ENCODE assay signal across 19 cellular contexts in genomic region chr10:49736564-49737113, GRCh38. TPM values are rescaled to one million over a fixed set of nuclear protein-coding genes. Genes with fewer than 3 reads are reported as not detected.
A peak's percentile ranks its signal among the peaks of the same experiment; 100 is the strongest.
DNase-seq lines count a peak whose midpoint lies in the region; ATAC-seq and TF ChIP-seq lines count a peak whose summit lies in the region.
"Had no signal": no experiment of that assay in that cellular context is flagged by ENCODE, and none has a peak within 500 bp of the region (broad histone marks: within the 10 kb centered on the region; RNA-seq: fewer than 3 reads in every experiment).

No MANE protein-coding gene starts in this region.

- POLR2A ChIA-PET in SK-N-SH (lab: Yijun Ruan, JAX): no interaction called here

- DNase-seq in SK-N-SH: peak; percentile 14
- peak; percentile 19 for DNase-seq in D341Med (ENCODE audit: low spot score)
- peak; percentile 75 for DNase-seq in osteocyte (ENCODE audit: extremely low spot score, unreplicated experiment)
- DNase-seq in activated CD4-positive, CD25-positive, alpha-beta regulatory T cell (lab: John Stamatoyannopoulos, UW): no peak
- DNase-seq in NCI-H2107 treated with DMSO at 0.1 percent for 48 hours (lab: John Stamatoyannopoulos, UW; ENCODE audit: unreplicated experiment): no peak
- no peak for DNase-seq in brain microvascular endothelial cell
- DNase-seq: Calu3, DMS153, DMS79 treated with DMSO at 0.1 percent for 48 hours, EL, HCEC 1CT, HFFc6 had no signal

- CTCF ChIA-PET in SK-N-SH (lab: Yijun Ruan, JAX): interaction anchor here (1.0 kb wide), 1 partner anchor 127 kb away, joined by 3 read pairs; no protein-coding TSS in a partner anchor

- no peaks in the 10 kb centered on the region for H4K20me1 ChIP-seq in SK-N-SH (ENCODE audit: insufficient read depth)

- TF ChIP-seq RAD21 in SK-N-SH (IDR thresholded peaks at IDR 0.05; ENCODE audit: low read length): no peak

- H3K36me3 ChIP-seq in SK-N-SH (replicated peaks in 1 of 2; ENCODE audit: control insufficient read depth in 1 of 2, insufficient read depth in 2 of 2, low read length in 1 of 2) (peaks cover 0 to 23% of the 10 kb centered on the region in 2 experiments), brain microvascular endothelial cell (replicated peaks) (no peaks in the 10 kb centered on the region)

- ATAC-seq in SK-N-SH treated with all-trans-retinoic acid at 6 μM for 48 hours: no peak
- ATAC-seq: GM23338, HepG2 had no signal

- H3K27me3 Mint-ChIP-seq in osteocyte (ENCODE audit: unreplicated experiment): no peaks in the 10 kb centered on the region

- H3K9ac ChIP-seq in SK-N-SH: no peak overlapping the region

- no peak overlapping the region for H3K27ac Mint-ChIP-seq in osteocyte (ENCODE audit: unreplicated experiment)
- H3K27ac Mint-ChIP-seq: GM23338, HFFc6 had no signal

- no peaks in the 10 kb centered on the region for H3K79me2 ChIP-seq in SK-N-SH (ENCODE audit: insufficient read depth)

- no peak overlapping the region for H3K4me2 ChIP-seq in SK-N-SH
- H3K4me2 ChIP-seq: GM23338 had no signal

- H2AFZ ChIP-seq in SK-N-SH (ENCODE audit: low read depth): no peak overlapping the region
- H2AFZ ChIP-seq: GM23338 had no signal

- H3K27me3 ChIP-seq in SK-N-SH (ENCODE audit: insufficient read depth) (no peaks in the 10 kb centered on the region), brain microvascular endothelial cell (replicated peaks) (no peaks in the 10 kb centered on the region)

- H3K9me3 ChIP-seq in SK-N-SH: no peaks in the 10 kb centered on the region

- WGBS in SK-N-SH (ENCODE audit: low lambda C conversion rate): 83% methylated on average over 4 of the region's 5 CpGs

- no peak overlapping the region for H3K4me3 Mint-ChIP-seq in osteocyte (ENCODE audit: unreplicated experiment)
- H3K4me3 Mint-ChIP-seq: GM23338, HFFc6 had no signal

- H3K36me3 Mint-ChIP-seq in osteocyte (ENCODE audit: unreplicated experiment): no peaks in the 10 kb centered on the region

- in situ Hi-C loops in brain microvascular endothelial cell (cut with HindIII; ENCODE audit: low pct_ligation_motif_present, low sequenced_read_pairs): no loop called here

- H3K9me2 ChIP-seq in SK-N-SH: no peaks in the 10 kb centered on the region

- no peaks in the 10 kb centered on the region for H3F3A ChIP-seq in SK-N-SH (replicated peaks; ENCODE audit: insufficient read depth)

- no peak for TF ChIP-seq CTCF in SK-N-SH (IDR thresholded peaks at IDR 0.05)
- TF ChIP-seq CTCF in VCaP (conservative IDR thresholded peaks at IDR 0.05): no peak
- no peak for TF ChIP-seq CTCF in osteocyte (IDR thresholded peaks at IDR 0.05)
- no peak for TF ChIP-seq CTCF in brain microvascular endothelial cell (IDR thresholded peaks at IDR 0.05; ENCODE audit: low read depth, low read length, missing control alignments)

- H3K9me3 Mint-ChIP-seq in osteocyte (ENCODE audit: unreplicated experiment): no peaks in the 10 kb centered on the region
- H3K9me3 Mint-ChIP-seq: GM23338, HFFc6 had no signal

- H3K4me3 ChIP-seq in SK-N-SH (ENCODE audit: low read depth in 2 of 2, low read length in 1 of 2) (no peak overlapping the region), brain microvascular endothelial cell (ENCODE audit: low read depth, low read length) (no peak overlapping the region)
- H3K4me3 ChIP-seq: GM23338 had no signal

- H3K27ac ChIP-seq in SK-N-SH (ENCODE audit: low read depth in 2 of 2, low read length in 1 of 2) (no peak overlapping the region), VCaP (peak overlapping the region; percentile 81), brain microvascular endothelial cell (no peak overlapping the region)
- H3K27ac ChIP-seq: 22Rv1 had no signal

- TF ChIP-seq EP300 in SK-N-SH (IDR thresholded peaks at IDR 0.05; ENCODE audit: borderline replicate concordance in 1 of 2, low read depth in 1 of 2, low read length in 1 of 2): no peak

- no peaks in the 10 kb centered on the region for H3K4me1 ChIP-seq in SK-N-SH (ENCODE audit: control insufficient read depth in 1 of 2, insufficient read depth in 2 of 2, low read depth in 1 of 2, low read length in 1 of 2)

- H3K4me1 Mint-ChIP-seq in osteocyte (ENCODE audit: unreplicated experiment): no peaks in the 10 kb centered on the region
- H3K4me1 Mint-ChIP-seq: GM23338 had no signal

TF ChIP-seq in SK-N-SH, 30 proteins besides CTCF, POLR2A, EP300 and RAD21 (continues in another document):
- no peak for TF ChIP-seq SMC3 (IDR thresholded peaks at IDR 0.05; ENCODE audit: low read depth, low read length)
- TF ChIP-seq GATA2 (CRISPR knock-in tag; IDR thresholded peaks at IDR 0.05): no peak
- no peak for TF ChIP-seq ELF1 (IDR thresholded peaks at IDR 0.05)
- TF ChIP-seq JUND (IDR thresholded peaks at IDR 0.05): no peak
- no peak for TF ChIP-seq CHD2 (IDR thresholded peaks at IDR 0.05; ENCODE audit: low read length, partially characterized antibody)
- no peak for TF ChIP-seq TAF1 (IDR thresholded peaks at IDR 0.05; ENCODE audit: borderline replicate concordance, low read depth, low read length)
- TF ChIP-seq IRF3 (IDR thresholded peaks at IDR 0.05; ENCODE audit: low read depth, low read length): no peak
- TF ChIP-seq GABPA (IDR thresholded peaks at IDR 0.05; ENCODE audit: low read depth): no peak
- TF ChIP-seq RCOR1 (IDR thresholded peaks at IDR 0.05; ENCODE audit: low read length): no peak
- TF ChIP-seq POLR2AphosphoS5 (IDR thresholded peaks at IDR 0.05; ENCODE audit: low read depth, low read length): no peak
- no peak for TF ChIP-seq SIN3A (IDR thresholded peaks at IDR 0.05; ENCODE audit: borderline replicate concordance, low read depth, low read length)
- TF ChIP-seq FOXM1 (IDR thresholded peaks at IDR 0.05; ENCODE audit: low read depth): no peak
- no peak for TF ChIP-seq USF1 (IDR thresholded peaks at IDR 0.05; ENCODE audit: borderline replicate concordance, low read depth)

TF ChIP-seq in SK-N-SH treated with all-trans-retinoic acid at 6 μM for 48 hours, 23 proteins besides CTCF, POLR2A, EP300 and RAD21 (continues in another document):
- TF ChIP-seq ZNF565 (CRISPR knock-in tag; conservative IDR thresholded peaks at IDR 0.05; ENCODE audit: low read depth) (no peak), TCF4 (CRISPR knock-in tag; IDR thresholded peaks at IDR 0.05; ENCODE audit: borderline replicate concordance) (no peak), PATZ1 (CRISPR knock-in tag; IDR thresholded peaks at IDR 0.05; ENCODE audit: borderline replicate concordance) (no peak), ESRRG (CRISPR knock-in tag; IDR thresholded peaks at IDR 0.05) (no peak), SNAI2 (CRISPR knock-in tag; IDR thresholded peaks at IDR 0.05) (no peak), BACH2 (CRISPR knock-in tag; IDR thresholded peaks at IDR 0.05; ENCODE audit: borderline replicate concordance) (no peak), TOX (CRISPR knock-in tag; IDR thresholded peaks at IDR 0.05; ENCODE audit: borderline replicate concordance) (no peak), RARB (CRISPR knock-in tag; IDR thresholded peaks at IDR 0.05) (no peak), ARNTL (CRISPR knock-in tag; IDR thresholded peaks at IDR 0.05; ENCODE audit: borderline replicate concordance, low read depth) (no peak), PPARA (CRISPR knock-in tag; IDR thresholded peaks at IDR 0.05; ENCODE audit: borderline replicate concordance) (no peak), ZC3H10 (CRISPR knock-in tag; IDR thresholded peaks at IDR 0.05) (no peak), ZFP30 (CRISPR knock-in tag; IDR thresholded peaks at IDR 0.05) (no peak), ZNF70 (CRISPR knock-in tag; IDR thresholded peaks at IDR 0.05) (no peak), ZFP3 (CRISPR knock-in tag; IDR thresholded peaks at IDR 0.05) (no peak), CREB5 (CRISPR knock-in tag; IDR thresholded peaks at IDR 0.05; ENCODE audit: low read depth) (no peak)

RNA-seq across cellular contexts. Expression of gene OGDHL, which starts 25.5 kb away (rescaled TPM):
- polyA plus RNA-seq in SK-N-SH (2012; rRNA removed): 25.4 and 32.6 TPM in 2 replicates
- 10.1 and 14.5 TPM in 2 replicates for polyA plus RNA-seq in SK-N-SH (2012; cell fraction: cytosol; rRNA removed)
- 102 and 104 TPM in 2 replicates for polyA plus RNA-seq in SK-N-SH (2012; cell fraction: nucleus; rRNA removed)
- 0.86 and 1.7 TPM in 2 replicates for total RNA-seq in osteocyte

RNA-seq across cellular contexts. Expression of gene C10orf53, which starts 57.2 kb away (rescaled TPM):
- polyA plus RNA-seq in SK-N-SH (2012; rRNA removed): 0.03 TPM in 1 of 2 replicates, not detected in the other
- not detected in 2 replicates for polyA plus RNA-seq in SK-N-SH (2012; cell fraction: cytosol; rRNA removed)
- polyA plus RNA-seq in SK-N-SH (2012; cell fraction: nucleus; rRNA removed): not detected in 2 replicates
- total RNA-seq in osteocyte: not detected in 2 replicates
- total RNA-seq: A673, Calu3, GM23338, HepG2, HFFc6 had no signal
- polyA plus RNA-seq: BJ, GM23338, HepG2 had no signal

Comparison
In these comparisons a context has a peak if more than half of its experiments do, and no peak if none do; other contexts are left out.
1. DNase-seq: peak in SK-N-SH (single experiment), D341Med (single experiment) and osteocyte (single experiment); none in activated CD4-positive, CD25-positive, alpha-beta regulatory T cell (0 of 4), NCI-H2107 treated with DMSO at 0.1 percent for 48 hours (single experiment) and brain microvascular endothelial cell (single experiment).